ENCODE assay signal across 8 cellular contexts in genomic region chr15:81311834-81312459, GRCh38. TPM values are rescaled to one million over a fixed set of nuclear protein-coding genes. Genes with fewer than 3 reads are reported as not detected.
A peak's percentile ranks its signal among the peaks of the same experiment; 100 is the strongest.
DNase-seq lines count a peak whose midpoint lies in the region; ATAC-seq lines count a peak whose summit lies in the region.

No MANE protein-coding gene starts in this region.

- H3K27me3 ChIP-seq in muscle layer of colon (ENCODE audit: control insufficient read depth in 1 of 2, insufficient read depth in 2 of 2, low read length in 2 of 2) = no peaks in the 10 kb centered on the region
- no peaks in the 10 kb centered on the region for H3K27me3 ChIP-seq in SJCRH30

- H3K27me3 Mint-ChIP-seq in activated CD4-positive, alpha-beta memory T cell treated with anti-CD3 and anti-CD28 coated beads, Interleukin-2, amount 10 ng/mL, durations not matched to agents 7 days and 5 days = no peaks in the 10 kb centered on the region

- no peaks in the 10 kb centered on the region for H3K9me3 Mint-ChIP-seq in activated CD4-positive, alpha-beta memory T cell treated with anti-CD3 and anti-CD28 coated beads, Interleukin-2, amount 10 ng/mL, durations not matched to agents 7 days and 5 days

- peak overlapping the region; percentile 11 for H3K27ac Mint-ChIP-seq in activated CD4-positive, alpha-beta memory T cell treated with anti-CD3 and anti-CD28 coated beads, Interleukin-2, amount 10 ng/mL, durations not matched to agents 7 days and 5 days

- no peak overlapping the region for H3K4me3 Mint-ChIP-seq in activated CD4-positive, alpha-beta memory T cell treated with anti-CD3 and anti-CD28 coated beads, Interleukin-2, amount 10 ng/mL, durations not matched to agents 7 days and 5 days

- H3K4me1 Mint-ChIP-seq in activated CD4-positive, alpha-beta memory T cell treated with anti-CD3 and anti-CD28 coated beads, Interleukin-2, amount 10 ng/mL, durations not matched to agents 7 days and 5 days = peaks cover 20% of the 10 kb centered on the region

- H3K4me1 ChIP-seq in muscle layer of colon (ENCODE audit: insufficient read depth, low read length) (peaks cover 10% of the 10 kb centered on the region), SJCRH30 (no peaks in the 10 kb centered on the region)

- peak; percentile 41 for ATAC-seq in HG02870 (IDR thresholded peaks at IDR 0.05; ENCODE audit: unreplicated experiment)
- ATAC-seq in GM19455 (IDR thresholded peaks at IDR 0.05; ENCODE audit: unreplicated experiment) = no peak

- H3K27ac ChIP-seq in muscle layer of colon (ENCODE audit: low read depth, low read length) = peak overlapping the region; percentile 37
- no peak overlapping the region for H3K27ac ChIP-seq in SJCRH30

- H3K36me3 ChIP-seq in muscle layer of colon (ENCODE audit: insufficient read depth, low read length) (peaks cover 18% of the 10 kb centered on the region), SJCRH30 (no peaks in the 10 kb centered on the region; the same call in 1 of the 2 replicates)

- no peaks in the 10 kb centered on the region for H3K9me3 ChIP-seq in muscle layer of colon (ENCODE audit: low read length)
- H3K9me3 ChIP-seq in SJCRH30 (replicated peaks) = no peaks in the 10 kb centered on the region

- POLR2A ChIA-PET in activated CD4-positive, alpha-beta memory T cell treated with anti-CD3 and anti-CD28 coated beads, Interleukin-2, amount 10 ng/mL, durations not matched to agents 7 days and 5 days (lab: Charles Lee) = interaction anchor here (1.0 to 5.5 kb wide), 4 partner anchors 9 to 20 kb away, joined by 3 to 35 read pairs (median 4); no protein-coding TSS in a partner anchor

- peaks cover 71% of the 10 kb centered on the region for H3K36me3 Mint-ChIP-seq in activated CD4-positive, alpha-beta memory T cell treated with anti-CD3 and anti-CD28 coated beads, Interleukin-2, amount 10 ng/mL, durations not matched to agents 7 days and 5 days (ENCODE audit: low read depth)

- DNase-seq in GM03348 (ENCODE audit: low spot score) (peak; percentile 43), SJCRH30 (no peak)
- no peak for DNase-seq in activated CD4-positive, alpha-beta memory T cell treated with anti-CD3 and anti-CD28 coated beads, Interleukin-2, amount 10 ng/mL, durations not matched to agents 7 days and 5 days
- DNase-seq in activated CD4-positive, CD25-positive, alpha-beta regulatory T cell (lab: John Stamatoyannopoulos, UW) = no peak
- DNase-seq in activated CD4-positive, alpha-beta T cell treated with anti-CD3 and anti-CD28 coated beads, Interleukin-2, amount 50 U/mL, for 48 hours = no peak

- no peak overlapping the region for H3K9ac ChIP-seq in muscle layer of colon (ENCODE audit: low read length)

- CTCF ChIA-PET in activated CD4-positive, alpha-beta memory T cell treated with anti-CD3 and anti-CD28 coated beads, Interleukin-2, amount 10 ng/mL, durations not matched to agents 7 days and 5 days (lab: Charles Lee) = no interaction called here

- H3K4me3 ChIP-seq in muscle layer of colon (ENCODE audit: low read depth in 1 of 2, low read length in 2 of 2) (no peak overlapping the region), SJCRH30 (no peak overlapping the region)

RNA-seq across cellular contexts. Expression of gene STARD5, which starts 12.0 kb away (rescaled TPM):
- total RNA-seq in activated CD4-positive, alpha-beta memory T cell treated with anti-CD3 and anti-CD28 coated beads, Interleukin-2, amount 10 ng/mL, durations not matched to agents 7 days and 5 days = 1 to 10 TPM; 4.2 TPM
- 2.5 and 3.8 TPM in 2 replicates for total RNA-seq in SJCRH30 (2014; rRNA removed; shearing (Covaris generic))
